In genomic region chr17:44782349-44782850, GRCh38 we compare ENCODE assay signal across 19 cellular contexts. TPM values are rescaled to one million over a fixed set of nuclear protein-coding genes. Genes with fewer than 3 reads are reported as not detected.
DNase-seq lines count a peak whose midpoint lies in the region; ATAC-seq and TF ChIP-seq lines count a peak whose summit lies in the region.
"Had no signal": no experiment of that assay in that cellular context is flagged by ENCODE, and none has a peak within 500 bp of the region (broad histone marks: within the 10 kb centered on the region; RNA-seq: fewer than 3 reads in every experiment).

No MANE protein-coding gene starts in this region.

- H3K9me3 ChIP-seq in HEK293 (ENCODE audit: control insufficient read depth, insufficient read depth, low read depth, low read length) (no peaks in the 10 kb centered on the region), lower lobe of right lung (no peaks in the 10 kb centered on the region), sigmoid colon (no peaks in the 10 kb centered on the region)
- H3K9me3 ChIP-seq: mucosa of descending colon had no signal

- H3K36me3 Mint-ChIP-seq in chondrocyte (ENCODE audit: low read depth), result no peaks in the 10 kb centered on the region
- H3K36me3 Mint-ChIP-seq: CD8-positive, alpha-beta memory T cell had no signal

- H3K4me1 ChIP-seq in HEK293 (ENCODE audit: control insufficient read depth, insufficient read depth, low read length), result no peaks in the 10 kb centered on the region
- peaks cover 41% of the 10 kb centered on the region for H3K4me1 ChIP-seq in lower lobe of right lung
- peaks cover 0 to 73% (median 59%) of the 10 kb centered on the region in 4 donors for H3K4me1 ChIP-seq in sigmoid colon

- intact Hi-C loops in lower lobe of right lung (cut with DNase I) (loop anchor here (5.0 kb wide), 1 partner anchor 75 kb away; no protein-coding TSS in a partner anchor), sigmoid colon (cut with DNase I) (no loop called here)

- H3K4me1 Mint-ChIP-seq in chondrocyte (ENCODE audit: low read depth), result peaks cover 15% of the 10 kb centered on the region

- DNase-seq in chondrocyte (ENCODE audit: low spot score) (peak; percentile 56), lower lobe of right lung (no peak), sigmoid colon (no peak), NCI-H1694 treated with DMSO at 0.1 percent for 48 hours (lab: John Stamatoyannopoulos, UW) (no peak)
- no peak for DNase-seq in activated naive CD4-positive, alpha-beta T cell (lab: John Stamatoyannopoulos, UW)
- DNase-seq: activated CD4-positive, alpha-beta T cell treated with anti-CD3 and anti-CD28 coated beads, Interleukin-2, amount 50 U/mL, for 4 hours; activated T-cell treated with anti-CD3 and anti-CD28 coated beads, Interleukin-2, amount 50 U/mL, for 24 hours; CD8-positive, alpha-beta memory T cell; KG1; NCI-H1048; NCI-H2107; NCI-H69; PC-3; stimulated activated naive CD8-positive, alpha-beta T cell treated with anti-CD3 and anti-CD28 coated beads, Interleukin-15, Interleukin-2, amounts not matched to agents 100 U/mL and 50 U/mL, for 24 hours; SW 1271 had no signal

- H3K4me3 Mint-ChIP-seq in chondrocyte (ENCODE audit: unreplicated experiment), result no peak overlapping the region
- H3K4me3 Mint-ChIP-seq: activated T-cell treated with anti-CD3 and anti-CD28 coated beads, Interleukin-2, amount 50 U/mL, for 24 hours; CD8-positive, alpha-beta memory T cell had no signal

- no peak overlapping the region for H3K27ac ChIP-seq in HEK293 (ENCODE audit: extremely low read depth, low read depth, low read length)
- H3K27ac ChIP-seq in lower lobe of right lung, result peak overlapping the region; percentile 64
- peak overlapping the region; percentile 44 to 88 (median 81) for H3K27ac ChIP-seq in sigmoid colon

- H3K27ac Mint-ChIP-seq in chondrocyte (ENCODE audit: unreplicated experiment), result no peak overlapping the region
- H3K27ac Mint-ChIP-seq: activated T-cell treated with anti-CD3 and anti-CD28 coated beads, Interleukin-2, amount 50 U/mL, for 24 hours; CD8-positive, alpha-beta memory T cell had no signal

- CTCF ChIA-PET in HEK293 (lab: Yijun Ruan, JAX), result interaction anchor here (1.1 to 18.2 kb wide), 5 partner anchors 14 to 240 kb away, joined by 3 to 461 read pairs (median 4); no protein-coding TSS in a partner anchor

- H3K36me3 ChIP-seq in HEK293 (ENCODE audit: control insufficient read depth in 2 of 2, insufficient read depth in 1 of 2, low read length in 2 of 2) (peaks cover 0 to 8% of the 10 kb centered on the region in 2 experiments; a peak in 1 of 3 replicates), lower lobe of right lung (no peaks in the 10 kb centered on the region), sigmoid colon (no peaks in the 10 kb centered on the region)

- TF ChIP-seq EP300 in sigmoid colon (IDR thresholded peaks at IDR 0.05), result no peak

- no peaks in the 10 kb centered on the region for H3K27me3 Mint-ChIP-seq in chondrocyte (ENCODE audit: low read depth)

- ATAC-seq in lower lobe of right lung (no peak), HG03039 (IDR thresholded peaks at IDR 0.05; ENCODE audit: unreplicated experiment) (no peak), HG03565 (IDR thresholded peaks at IDR 0.05; ENCODE audit: unreplicated experiment) (no peak)
- ATAC-seq: mucosa of descending colon; PC-3; stimulated activated naive CD8-positive, alpha-beta T cell treated with anti-CD3 and anti-CD28 coated beads, Interleukin-15, Interleukin-2, amounts not matched to agents 100 U/mL and 50 U/mL, for 24 hours had no signal

- peaks cover 10% of the 10 kb centered on the region for H3K27me3 ChIP-seq in lower lobe of right lung (ENCODE audit: low read depth)
- no peaks in the 10 kb centered on the region for H3K27me3 ChIP-seq in sigmoid colon

- 68 to 82% methylated on average over 10 of the region's 10 CpGs for WGBS in sigmoid colon, 2 donors

- TF ChIP-seq CTCF in HEK293 (tag by site-specific recombination; IDR thresholded peaks at IDR 0.05), result no peak
- TF ChIP-seq CTCF in chondrocyte (IDR thresholded peaks at IDR 0.05), result no peak
- no peak for TF ChIP-seq CTCF in lower lobe of right lung (IDR thresholded peaks at IDR 0.05)
- no peak for TF ChIP-seq CTCF in sigmoid colon (IDR thresholded peaks at IDR 0.05)

- no peak for TF ChIP-seq POLR2A in sigmoid colon (IDR thresholded peaks at IDR 0.05)

- POLR2A ChIA-PET in HEK293 (lab: Yijun Ruan, JAX), result interaction anchor here (1.4 to 1.6 kb wide), 2 partner anchors 12 to 95 kb away, joined by 3 to 4 read pairs; no protein-coding TSS in a partner anchor

- H3K4me3 ChIP-seq in HEK293 (ENCODE audit: low read depth, low read length), result no peak overlapping the region
- H3K4me3 ChIP-seq in lower lobe of right lung, result no peak overlapping the region
- H3K4me3 ChIP-seq in sigmoid colon, result peak overlapping the region in 1 of 4 donors; percentile 3
- H3K4me3 ChIP-seq: mucosa of descending colon had no signal

- no peaks in the 10 kb centered on the region for H3K9me3 Mint-ChIP-seq in chondrocyte (ENCODE audit: low read depth)
- H3K9me3 Mint-ChIP-seq: activated T-cell treated with anti-CD3 and anti-CD28 coated beads, Interleukin-2, amount 50 U/mL, for 24 hours; CD8-positive, alpha-beta memory T cell had no signal

TF ChIP-seq in HEK293, 187 proteins besides CTCF, POLR2A, EP300 and RAD21:
- TF ChIP-seq GLI4 (tag by site-specific recombination; IDR thresholded peaks at IDR 0.05), result no peak
- no peak for TF ChIP-seq ZNF707 (tag by site-specific recombination; IDR thresholded peaks at IDR 0.05)
- TF ChIP-seq GLIS1 (tag by site-specific recombination; IDR thresholded peaks at IDR 0.05), result peak; percentile 38
- no peak for TF ChIP-seq ZFP37 (tag by site-specific recombination; IDR thresholded peaks at IDR 0.05)
- TF ChIP-seq ZBTB1 (tag by site-specific recombination; IDR thresholded peaks at IDR 0.05), result no peak
- TF ChIP-seq ZNF792 (tag by site-specific recombination; IDR thresholded peaks at IDR 0.05), result no peak

RNA-seq across cellular contexts. Expression of gene ADAM11, which starts 23.6 kb away (rescaled TPM):
- total RNA-seq in chondrocyte (0.44 to 0.49 TPM (median 0.47 TPM) in 3 replicates), lower lobe of right lung (0.41 TPM), sigmoid colon (1 to 10 TPM; 1.8 to 3.3 (median 3.2) TPM)
- under 1 TPM in 2 of 3 donors, not detected in 1; under 0.01 to 0.61 TPM for polyA plus RNA-seq in sigmoid colon
- polyA plus RNA-seq: CD8-positive, alpha-beta memory T cell had no signal

RNA-seq across cellular contexts. Expression of gene GJC1, which starts 47.7 kb away (rescaled TPM):
- 26.8 to 50.5 TPM (median 46.4 TPM) in 3 replicates for total RNA-seq in chondrocyte
- total RNA-seq in lower lobe of right lung, result 18.4 TPM
- total RNA-seq in sigmoid colon, result 100 to 1,000 TPM in 1 of 4 donors, 10 to 100 TPM in 3; 68.0 to 134 (median 82.7) TPM
- 1 to 10 TPM in 1 of 3 donors, under 1 TPM in 2; 0.23 to 4.7 (median 0.60) TPM for polyA plus RNA-seq in sigmoid colon
- polyA plus RNA-seq: CD8-positive, alpha-beta memory T cell had no signal
